Comparison of ENCODE assay signal across 8 cellular contexts in the genomic region with DNA sequence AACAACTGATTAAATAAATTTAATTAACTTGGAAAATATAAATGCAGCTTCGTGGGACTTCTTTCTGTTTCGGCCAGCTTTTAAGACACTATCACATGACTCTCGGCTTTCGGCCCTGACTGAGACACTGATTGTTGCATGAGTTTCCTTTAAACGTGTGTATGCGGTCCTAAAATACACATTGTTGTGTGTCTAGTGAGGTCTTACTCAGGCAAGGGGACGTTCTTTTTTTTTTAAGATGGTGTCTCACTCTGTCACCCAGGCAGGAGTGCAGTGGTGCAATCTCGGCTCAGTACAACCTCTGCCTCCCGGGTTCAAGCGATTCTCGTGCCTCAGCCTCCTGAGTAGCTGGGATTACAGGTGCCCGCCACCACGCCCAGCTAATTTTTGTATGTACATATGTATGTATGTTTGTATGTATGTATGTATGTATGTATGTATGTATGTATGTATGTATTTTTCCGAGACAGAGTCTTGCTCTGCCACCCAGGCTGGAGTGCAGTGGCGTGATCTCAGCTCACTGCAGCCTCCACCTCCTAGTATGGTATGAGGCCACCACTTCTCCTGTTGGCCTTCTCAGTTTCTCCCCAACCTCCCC.
DNase-seq lines count a peak whose midpoint lies in the region; ATAC-seq, FAIRE-seq and TF ChIP-seq lines count a peak whose summit lies in the region.
"Not testable (repeated sequence)": the region's sequence is repeated elsewhere in the genome, so short reads cannot be mapped to it uniquely, and the experiment has no call there.

No MANE protein-coding gene starts in this region.

- FAIRE-seq in GM18507 (lab: Jason Lieb, UNC): peak; percentile 77

- peak overlapping the region; percentile 16; the same call in 1 of the 2 replicates for H3K4me3 ChIP-seq in BE2C (ENCODE audit: low read depth, low read length)

- DNase-seq in BE2C; GM18507 (ENCODE audit: extremely low spot score, insufficient read length, low read depth): not testable (repeated sequence)
- peak; percentile 11 for DNase-seq in SK-MEL-5 (ENCODE audit: low read depth, low spot score)
- peak; percentile 31 for DNase-seq in medulla oblongata (ENCODE audit: extremely low spot score)

- H3K36me3 ChIP-seq in BE2C: not testable (repeated sequence)

- in situ Hi-C loops in SK-MEL-5 (cut with HindIII; ENCODE audit: low pct_unique_long_range_greater_than_20kb, low sequenced_read_pairs): not testable (repeated sequence)

- not testable (repeated sequence) for H3K27me3 ChIP-seq in BE2C

- not testable (repeated sequence) for H3K4me1 ChIP-seq in BE2C

- not testable (repeated sequence) for TF ChIP-seq CTCF in BE2C (IDR thresholded peaks at IDR 0.05; ENCODE audit: low read depth, low read length)

- ATAC-seq in GM19395 (IDR thresholded peaks at IDR 0.05; ENCODE audit: unreplicated experiment) (peak; percentile 65), GM21717 (IDR thresholded peaks at IDR 0.05; ENCODE audit: unreplicated experiment) (peak; percentile 60), HG02885 (IDR thresholded peaks at IDR 0.05; ENCODE audit: poor library complexity, unreplicated experiment) (peak; percentile 78), HG03521 (IDR thresholded peaks at IDR 0.05; ENCODE audit: unreplicated experiment) (peak; percentile 52)

- not testable (repeated sequence) for H3K9me3 ChIP-seq in BE2C
